18 cellular contexts compared by ENCODE assay signal in the genomic region with DNA sequence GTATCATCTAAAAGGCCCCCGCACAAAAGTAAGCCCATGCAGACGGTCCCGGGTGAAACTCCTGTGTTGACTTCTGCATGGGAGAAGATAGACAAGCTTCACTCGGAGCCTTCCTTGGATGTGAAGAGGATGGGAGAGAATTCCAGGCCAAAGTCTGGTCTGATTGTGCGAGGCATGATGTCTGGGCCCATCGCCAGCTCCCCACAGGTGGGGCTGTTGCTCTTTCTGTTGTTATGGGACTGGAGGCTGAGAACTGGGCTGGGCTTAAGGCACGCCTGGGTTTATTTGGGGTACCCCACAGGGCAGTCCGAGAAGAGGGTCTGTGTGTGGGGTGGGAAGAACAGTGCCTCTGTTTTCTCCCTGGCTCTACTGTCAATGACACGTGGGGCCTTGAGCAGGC. TPM values are rescaled to one million over a fixed set of nuclear protein-coding genes. Genes with fewer than 3 reads are reported as not detected.
"Had no signal": no experiment of that assay in that cellular context is flagged by ENCODE, and none has a peak within 500 bp of the region (broad histone marks: within the 10 kb centered on the region; RNA-seq: fewer than 3 reads in every experiment).

No MANE protein-coding gene starts in this region.

- H3K9me3 Mint-ChIP-seq: natural killer cell, neural crest cell had no signal

- H3K27ac Mint-ChIP-seq: natural killer cell had no signal

- H3K27ac ChIP-seq: dorsolateral prefrontal cortex, heart right ventricle, ovary, right atrium auricular region, sigmoid colon, skin epidermis, tibial artery had no signal

- H3K4me3 ChIP-seq: dorsolateral prefrontal cortex, heart right ventricle, ovary, right atrium auricular region, sigmoid colon, skin epidermis, tibial artery had no signal

- H3K9me3 ChIP-seq: heart right ventricle, ovary, right atrium auricular region, sigmoid colon, tibial artery had no signal

- H3K36me3 Mint-ChIP-seq: natural killer cell had no signal

- ATAC-seq: heart right ventricle; left lobe of liver; natural killer cell; stimulated activated naive CD8-positive, alpha-beta T cell treated with anti-CD3 and anti-CD28 coated beads, Interleukin-15, Interleukin-2, amounts not matched to agents 100 U/mL and 50 U/mL, for 24 hours had no signal

- H3K4me3 Mint-ChIP-seq: natural killer cell, neural crest cell had no signal

- DNase-seq: cortex of kidney; effector CD8-positive, alpha-beta T cell; foreskin melanocyte; heart right ventricle; hypothalamus; kidney glomerular epithelial cell; mammary epithelial cell; natural killer cell; ovary; sigmoid colon; stimulated activated CD4-positive, alpha-beta T cell treated with anti-CD3 and anti-CD28 coated beads, Interleukin-12 subunit alpha, Interleukin-12 subunit beta, amount 100 ng/mL, for 4 hours; stimulated activated naive CD8-positive, alpha-beta T cell treated with anti-CD3 and anti-CD28 coated beads, Interleukin-15, Interleukin-2, amounts not matched to agents 100 U/mL and 50 U/mL, for 24 hours; tibial artery had no signal

- H3K4me1 Mint-ChIP-seq: natural killer cell, neural crest cell had no signal

- H3K36me3 ChIP-seq: ovary had no signal

RNA-seq across cellular contexts. Expression of a gene that starts 33.9 kb away (rescaled TPM):
- total RNA-seq: mammary epithelial cell had no signal
